Comparison of ENCODE assay signal across 8 cellular contexts in the genomic region with DNA sequence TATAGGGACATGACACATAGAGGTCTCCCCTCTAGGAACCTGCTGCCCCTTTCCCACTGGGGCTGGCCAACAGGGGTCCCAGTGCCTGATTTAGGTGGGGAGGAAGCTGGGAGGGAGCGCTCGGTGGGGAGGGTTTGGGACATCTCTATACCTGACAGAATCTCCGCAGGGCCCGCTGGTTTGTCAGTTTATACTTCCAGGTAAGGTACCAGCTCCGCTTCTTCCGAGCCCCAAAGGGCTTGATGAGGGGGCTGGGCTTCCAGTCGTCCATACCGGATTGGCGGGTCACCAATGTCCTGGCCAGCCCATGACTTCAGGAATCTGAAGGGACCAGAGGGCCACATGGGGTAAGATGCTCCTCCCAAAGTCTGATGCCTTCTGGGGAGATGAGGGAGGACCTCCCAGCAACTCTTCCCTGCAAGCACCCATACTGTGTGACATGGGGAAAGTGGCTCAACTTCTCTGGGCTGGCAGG. TPM values are rescaled to one million over a fixed set of nuclear protein-coding genes. Genes with fewer than 3 reads are reported as not detected.
DNase-seq lines count a peak whose midpoint lies in the region; ATAC-seq, FAIRE-seq and TF ChIP-seq lines count a peak whose summit lies in the region.

No MANE protein-coding gene starts in this region.

- H3K27ac ChIP-seq in ascending aorta (peak overlapping the region; percentile 82 to 88), HepG2 (ENCODE audit: extremely low read length, insufficient read depth, low read length) (peak overlapping the region; percentile 76)

- CTCF ChIA-PET in activated CD8-positive, alpha-beta memory T cell treated with anti-CD3 and anti-CD28 coated beads, Interleukin-2, amount 10 ng/mL, durations not matched to agents 7 days and 5 days (lab: Charles Lee), result no interaction called here
- CTCF ChIA-PET in HepG2 (lab: Yijun Ruan, JAX; ENCODE audit: low intra/inter-chr PET ratio, low total read pairs), result no interaction called here

- POLR2A ChIA-PET in HepG2 (lab: Yijun Ruan, JAX), result interaction anchor here (1.0 to 4.3 kb wide), 4 partner anchors 15 to 65 kb away, joined by 3 to 24 read pairs (median 7); a partner anchor contains a TSS

- TF ChIP-seq RAD21 in HepG2 (CRISPR knock-in tag; IDR thresholded peaks at IDR 0.05), result no peak

- peak overlapping the region; percentile 86 for H3K4me2 ChIP-seq in HepG2 (ENCODE audit: low read depth, low read length)

- H3K4me3 ChIP-seq in ascending aorta, result peak overlapping the region; percentile 86
- H3K4me3 ChIP-seq in HepG2 (replicated peaks in 1 of 3; ENCODE audit: insufficient read depth in 1 of 3, low read depth in 2 of 3, low read length in 3 of 3), result peak overlapping the region; percentile 89 to 95 (median 93)

- in situ Hi-C loops in HepG2 (cut with HindIII; ENCODE audit: extremely low pct_ligation_motif_present, low pct_unique_long_range_greater_than_20kb), result no loop called here

- H3K27ac Mint-ChIP-seq in activated CD8-positive, alpha-beta memory T cell treated with anti-CD3 and anti-CD28 coated beads, Interleukin-2, amount 10 ng/mL, durations not matched to agents 7 days and 5 days, result peak overlapping the region; percentile 71
- no peak overlapping the region for H3K27ac Mint-ChIP-seq in type B pancreatic cell

- TF ChIP-seq POLR2A in HepG2 (IDR thresholded peaks at IDR 0.05; ENCODE audit: insufficient read depth in 1 of 2, low read depth in 2 of 2, low read length in 2 of 2), result no peak
- no peak for TF ChIP-seq POLR2A in GM18505 (IDR thresholded peaks at IDR 0.05; ENCODE audit: borderline replicate concordance, extremely low read depth, insufficient read depth, insufficient read length)

- H4K20me1 ChIP-seq in HepG2 (ENCODE audit: insufficient read depth, low read length), result no peaks in the 10 kb centered on the region

- no peak for ATAC-seq in activated CD8-positive, alpha-beta memory T cell treated with anti-CD3 and anti-CD28 coated beads, Interleukin-2, amount 10 ng/mL, durations not matched to agents 7 days and 5 days
- ATAC-seq in HepG2, result no peak; the same call in 2 of the 3 replicates
- ATAC-seq in HG02981 (IDR thresholded peaks at IDR 0.05; ENCODE audit: unreplicated experiment), result no peak
- no peak for ATAC-seq in GM18505 (IDR thresholded peaks at IDR 0.05; ENCODE audit: unreplicated experiment)

- no peak for FAIRE-seq in HepG2 (lab: Jason Lieb, UNC)

- H3K4me1 Mint-ChIP-seq in activated CD8-positive, alpha-beta memory T cell treated with anti-CD3 and anti-CD28 coated beads, Interleukin-2, amount 10 ng/mL, durations not matched to agents 7 days and 5 days, result peaks cover 17% of the 10 kb centered on the region
- peaks cover 6% of the 10 kb centered on the region for H3K4me1 Mint-ChIP-seq in type B pancreatic cell (ENCODE audit: unreplicated experiment)

- no peaks in the 10 kb centered on the region for H3K9me3 ChIP-seq in ascending aorta
- H3K9me3 ChIP-seq in HepG2 (ENCODE audit: low read length), result no peaks in the 10 kb centered on the region

- H3K27me3 Mint-ChIP-seq in activated CD8-positive, alpha-beta memory T cell treated with anti-CD3 and anti-CD28 coated beads, Interleukin-2, amount 10 ng/mL, durations not matched to agents 7 days and 5 days, result no peaks in the 10 kb centered on the region
- no peaks in the 10 kb centered on the region for H3K27me3 Mint-ChIP-seq in type B pancreatic cell

- peak overlapping the region; percentile 88 for H3K4me3 Mint-ChIP-seq in activated CD8-positive, alpha-beta memory T cell treated with anti-CD3 and anti-CD28 coated beads, Interleukin-2, amount 10 ng/mL, durations not matched to agents 7 days and 5 days
- peak overlapping the region; percentile 87 for H3K4me3 Mint-ChIP-seq in type B pancreatic cell

- no peaks in the 10 kb centered on the region for H3K9me3 Mint-ChIP-seq in activated CD8-positive, alpha-beta memory T cell treated with anti-CD3 and anti-CD28 coated beads, Interleukin-2, amount 10 ng/mL, durations not matched to agents 7 days and 5 days (ENCODE audit: low read depth)
- H3K9me3 Mint-ChIP-seq in type B pancreatic cell, result no peaks in the 10 kb centered on the region

- intact Hi-C loops in ascending aorta (cut with DNase I), result loop anchor here (1.0 kb wide), 1 partner anchor 14 kb away; no protein-coding TSS in a partner anchor
- intact Hi-C loops in HepG2 (cut with micrococcal nuclease; ENCODE audit: unreplicated experiment), result loop anchor here (2.0 kb wide), 1 partner anchor 17 kb away; no protein-coding TSS in a partner anchor

- no peaks in the 10 kb centered on the region for H3K36me3 Mint-ChIP-seq in activated CD8-positive, alpha-beta memory T cell treated with anti-CD3 and anti-CD28 coated beads, Interleukin-2, amount 10 ng/mL, durations not matched to agents 7 days and 5 days
- H3K36me3 Mint-ChIP-seq in type B pancreatic cell, result peaks cover 7% of the 10 kb centered on the region

- H3K36me3 ChIP-seq in ascending aorta, result peaks cover 23 to 34% of the 10 kb centered on the region in 2 donors
- peaks cover 5 to 14% of the 10 kb centered on the region in 2 experiments; a peak in 2 of 5 replicates for H3K36me3 ChIP-seq in HepG2 (replicated peaks in 1 of 2; ENCODE audit: control insufficient read depth in 1 of 2, insufficient read depth in 2 of 2, low read length in 2 of 2)

- H3K9ac ChIP-seq in HepG2 (ENCODE audit: insufficient read depth, low read depth, low read length), result peak overlapping the region; percentile 95

- no peaks in the 10 kb centered on the region for H3K79me2 ChIP-seq in HepG2 (ENCODE audit: insufficient read depth, low read length)

- DNase-seq in activated CD8-positive, alpha-beta memory T cell treated with anti-CD3 and anti-CD28 coated beads, Interleukin-2, amount 10 ng/mL, durations not matched to agents 7 days and 5 days, result no peak
- DNase-seq in activated CD8-positive, alpha-beta memory T cell treated with anti-CD3 and anti-CD28 coated beads, Interleukin-2, amount 50 U/mL, for 4 hours, result no peak
- DNase-seq in ascending aorta (ENCODE audit: low spot score in 2 of 2), result no peak
- no peak for DNase-seq in HepG2 (ENCODE audit: low spot score)
- no peak for DNase-seq in type B pancreatic cell (ENCODE audit: extremely low spot score, unreplicated experiment)
- DNase-seq in SK-N-DZ (ENCODE audit: low spot score), result no peak

- TF ChIP-seq EP300 in HepG2 (IDR thresholded peaks at IDR 0.05; ENCODE audit: low read depth in 2 of 2, low read length in 2 of 2) (no peak), HepG2 (CRISPR knock-in tag; IDR thresholded peaks at IDR 0.05; ENCODE audit: borderline replicate concordance) (no peak)

- no peak for TF ChIP-seq CTCF in ascending aorta (IDR thresholded peaks at IDR 0.05)
- no peak for TF ChIP-seq CTCF in HepG2 (CRISPR knock-in tag; IDR thresholded peaks at IDR 0.05)
- TF ChIP-seq CTCF in type B pancreatic cell (conservative IDR thresholded peaks at IDR 0.05), result no peak

- H3K4me1 ChIP-seq in ascending aorta, result peaks cover 4 to 22% of the 10 kb centered on the region in 2 donors
- peaks cover 31% of the 10 kb centered on the region for H3K4me1 ChIP-seq in HepG2 (ENCODE audit: insufficient read depth, low read length)

- H3K27me3 ChIP-seq in ascending aorta, result no peaks in the 10 kb centered on the region
- no peaks in the 10 kb centered on the region for H3K27me3 ChIP-seq in HepG2 (ENCODE audit: control insufficient read depth in 1 of 2, insufficient read depth in 2 of 2, low read length in 2 of 2)

- WGBS in HepG2 (ENCODE audit: low lambda C conversion rate), result 80% methylated on average over 9 of the region's 9 CpGs

- BruUV-seq in HepG2 (replicated peaks; lab: Mats Ljungman, UMichigan), result TSS peak; percentile 68

- H2AFZ ChIP-seq in HepG2 (ENCODE audit: low read length), result peak overlapping the region; percentile 43

RNA-seq across cellular contexts. Expression of a gene that starts 0.6 kb away (rescaled TPM):
- total RNA-seq in activated CD8-positive, alpha-beta memory T cell treated with anti-CD3 and anti-CD28 coated beads, Interleukin-2, amount 10 ng/mL, durations not matched to agents 7 days and 5 days, result 10 to 100 TPM; 32.2 to 37.6 TPM
- total RNA-seq in ascending aorta, result 122 TPM
- 25.5 and 33.9 TPM in 2 replicates for total RNA-seq in HepG2 (2016; rRNA removed; fragmentation: Illumina TruSeq; extraction: Trizol)
- 16.0 and 17.5 TPM in 2 replicates for total RNA-seq in HepG2 (2016; cell fraction: cytosol; rRNA removed; fragmentation: Illumina TruSeq; extraction: Trizol; ENCODE audit: low read depth)
- 21.6 and 40.7 TPM in 2 replicates for total RNA-seq in HepG2 (2016; cell fraction: insoluble cytoplasmic fraction; rRNA removed; fragmentation: Illumina TruSeq; extraction: Trizol)
- total RNA-seq in HepG2 (2016; cell fraction: membrane; rRNA removed; fragmentation: Illumina TruSeq; extraction: Trizol), result 39.7 and 42.0 TPM in 2 replicates
- 33.0 and 37.8 TPM in 2 replicates for total RNA-seq in HepG2 (2016; cell fraction: nucleus; rRNA removed; fragmentation: Illumina TruSeq; extraction: Trizol)
- 46.8 and 60.2 TPM in 2 replicates for polyA plus RNA-seq in HepG2 (2011; rRNA removed)
- 45.3 and 46.5 TPM in 2 replicates for polyA plus RNA-seq in HepG2 (2011; cell fraction: cytosol; rRNA removed)
- 90.5 and 95.3 TPM in 2 replicates for polyA plus RNA-seq in HepG2 (2011; cell fraction: nucleus; rRNA removed)
- 26.4 and 33.1 TPM in 2 replicates for polyA plus RNA-seq in HepG2 (2012)
- polyA plus RNA-seq in HepG2 (2016; cell fraction: cytosol; fragmentation: Illumina TruSeq; extraction: Trizol; ENCODE audit: low read depth), result 15.1 and 15.4 TPM in 2 replicates
- polyA plus RNA-seq in HepG2 (2016; cell fraction: insoluble cytoplasmic fraction; fragmentation: Illumina TruSeq; extraction: Trizol; ENCODE audit: low read depth), result 20.8 and 21.4 TPM in 2 replicates
- polyA plus RNA-seq in HepG2 (2016; cell fraction: membrane; fragmentation: Illumina TruSeq; extraction: Trizol; ENCODE audit: low read depth), result 32.6 and 33.3 TPM in 2 replicates
- polyA plus RNA-seq in HepG2 (2016; cell fraction: nucleus; fragmentation: Illumina TruSeq; extraction: Trizol; ENCODE audit: insufficient read depth, low read depth), result 62.5 and 72.6 TPM in 2 replicates
- polyA minus RNA-seq in HepG2 (2011; rRNA and poly(A)+ RNA removed; ENCODE audit: low replicate concordance), result 56.2 and 61.9 TPM in 2 replicates
- polyA minus RNA-seq in HepG2 (2011; cell fraction: cytosol; rRNA and poly(A)+ RNA removed), result 15.2 and 19.3 TPM in 2 replicates
- 26.4 and 33.8 TPM in 2 replicates for polyA minus RNA-seq in HepG2 (2011; cell fraction: nucleus; rRNA and poly(A)+ RNA removed)
- 50.7 and 74.0 TPM in 2 replicates for total RNA-seq in type B pancreatic cell (ENCODE audit: low replicate concordance)
- 46.5 and 50.3 TPM in 2 replicates for polyA plus RNA-seq in SK-N-DZ (2014; cell fraction: cytosol; rRNA removed)
- 118 and 124 TPM in 2 replicates for polyA plus RNA-seq in SK-N-DZ (2014; cell fraction: nucleus; rRNA removed)

RNA-seq across cellular contexts. Expression of a gene that starts 5.5 kb away (rescaled TPM):
- not detected for total RNA-seq in activated CD8-positive, alpha-beta memory T cell treated with anti-CD3 and anti-CD28 coated beads, Interleukin-2, amount 10 ng/mL, durations not matched to agents 7 days and 5 days
- total RNA-seq in ascending aorta (7.2 TPM), HepG2 (2016; rRNA removed; fragmentation: Illumina TruSeq; extraction: Trizol) (0.07 and 0.10 TPM in 2 replicates), type B pancreatic cell (ENCODE audit: low replicate concordance) (0.48 and 2.8 TPM in 2 replicates)
- 0.10 TPM in 1 of 2 replicates, not detected in the other for total RNA-seq in HepG2 (2016; cell fraction: cytosol; rRNA removed; fragmentation: Illumina TruSeq; extraction: Trizol; ENCODE audit: low read depth)
- 0.09 TPM in 1 of 2 replicates, not detected in the other for total RNA-seq in HepG2 (2016; cell fraction: insoluble cytoplasmic fraction; rRNA removed; fragmentation: Illumina TruSeq; extraction: Trizol)
- 0.10 and 0.19 TPM in 2 replicates for total RNA-seq in HepG2 (2016; cell fraction: membrane; rRNA removed; fragmentation: Illumina TruSeq; extraction: Trizol)
- not detected in 2 replicates for total RNA-seq in HepG2 (2016; cell fraction: nucleus; rRNA removed; fragmentation: Illumina TruSeq; extraction: Trizol)
- 0.05 and 0.09 TPM in 2 replicates for polyA plus RNA-seq in HepG2 (2011; rRNA removed)
- polyA plus RNA-seq in HepG2 (2011; cell fraction: cytosol; rRNA removed), result 0.07 TPM in 1 of 2 replicates, not detected in the other
- 0.07 TPM in 1 of 2 replicates, not detected in the other for polyA plus RNA-seq in HepG2 (2011; cell fraction: nucleus; rRNA removed)
- polyA plus RNA-seq in HepG2 (2012), result not detected in 2 replicates
- 0.09 TPM in 1 of 2 replicates, not detected in the other for polyA plus RNA-seq in HepG2 (2016; cell fraction: cytosol; fragmentation: Illumina TruSeq; extraction: Trizol; ENCODE audit: low read depth)
- polyA plus RNA-seq in HepG2 (2016; cell fraction: insoluble cytoplasmic fraction; fragmentation: Illumina TruSeq; extraction: Trizol; ENCODE audit: low read depth), result 0.32 TPM in 1 of 2 replicates, not detected in the other
- polyA plus RNA-seq in HepG2 (2016; cell fraction: membrane; fragmentation: Illumina TruSeq; extraction: Trizol; ENCODE audit: low read depth), result 0.09 TPM in 1 of 2 replicates, not detected in the other
- 0.24 TPM in 1 of 2 replicates, not detected in the other for polyA plus RNA-seq in HepG2 (2016; cell fraction: nucleus; fragmentation: Illumina TruSeq; extraction: Trizol; ENCODE audit: insufficient read depth, low read depth)
- 0.20 TPM in 1 of 2 replicates, not detected in the other for polyA minus RNA-seq in HepG2 (2011; rRNA and poly(A)+ RNA removed; ENCODE audit: low replicate concordance)
- not detected in 2 replicates for polyA minus RNA-seq in HepG2 (2011; cell fraction: cytosol; rRNA and poly(A)+ RNA removed)
- polyA minus RNA-seq in HepG2 (2011; cell fraction: nucleus; rRNA and poly(A)+ RNA removed), result 0.26 and 0.37 TPM in 2 replicates
- polyA plus RNA-seq in SK-N-DZ (2014; cell fraction: cytosol; rRNA removed), result 0.59 and 0.99 TPM in 2 replicates
- polyA plus RNA-seq in SK-N-DZ (2014; cell fraction: nucleus; rRNA removed), result 0.50 and 1.2 TPM in 2 replicates

RNA-seq across cellular contexts. Expression of a gene that starts 21.3 kb away (rescaled TPM):
- total RNA-seq in activated CD8-positive, alpha-beta memory T cell treated with anti-CD3 and anti-CD28 coated beads, Interleukin-2, amount 10 ng/mL, durations not matched to agents 7 days and 5 days, result not detected
- total RNA-seq in ascending aorta (not detected), HepG2 (2016; rRNA removed; fragmentation: Illumina TruSeq; extraction: Trizol) (not detected in 2 replicates), type B pancreatic cell (ENCODE audit: low replicate concordance) (not detected in 2 replicates)
- total RNA-seq in HepG2 (2016; cell fraction: cytosol; rRNA removed; fragmentation: Illumina TruSeq; extraction: Trizol; ENCODE audit: low read depth), result not detected in 2 replicates
- total RNA-seq in HepG2 (2016; cell fraction: insoluble cytoplasmic fraction; rRNA removed; fragmentation: Illumina TruSeq; extraction: Trizol), result not detected in 2 replicates
- not detected in 2 replicates for total RNA-seq in HepG2 (2016; cell fraction: membrane; rRNA removed; fragmentation: Illumina TruSeq; extraction: Trizol)
- total RNA-seq in HepG2 (2016; cell fraction: nucleus; rRNA removed; fragmentation: Illumina TruSeq; extraction: Trizol), result not detected in 2 replicates
- polyA plus RNA-seq in HepG2 (2011; rRNA removed), result not detected in 2 replicates
- polyA plus RNA-seq in HepG2 (2011; cell fraction: cytosol; rRNA removed), result not detected in 2 replicates
- polyA plus RNA-seq in HepG2 (2011; cell fraction: nucleus; rRNA removed), result not detected in 2 replicates
- polyA plus RNA-seq in HepG2 (2012), result not detected in 2 replicates
- not detected in 2 replicates for polyA plus RNA-seq in HepG2 (2016; cell fraction: cytosol; fragmentation: Illumina TruSeq; extraction: Trizol; ENCODE audit: low read depth)
- not detected in 2 replicates for polyA plus RNA-seq in HepG2 (2016; cell fraction: insoluble cytoplasmic fraction; fragmentation: Illumina TruSeq; extraction: Trizol; ENCODE audit: low read depth)
- not detected in 2 replicates for polyA plus RNA-seq in HepG2 (2016; cell fraction: membrane; fragmentation: Illumina TruSeq; extraction: Trizol; ENCODE audit: low read depth)
- polyA plus RNA-seq in HepG2 (2016; cell fraction: nucleus; fragmentation: Illumina TruSeq; extraction: Trizol; ENCODE audit: insufficient read depth, low read depth), result not detected in 2 replicates
- not detected in 2 replicates for polyA minus RNA-seq in HepG2 (2011; rRNA and poly(A)+ RNA removed; ENCODE audit: low replicate concordance)
- polyA minus RNA-seq in HepG2 (2011; cell fraction: cytosol; rRNA and poly(A)+ RNA removed), result not detected in 2 replicates
- not detected in 2 replicates for polyA minus RNA-seq in HepG2 (2011; cell fraction: nucleus; rRNA and poly(A)+ RNA removed)
- not detected in 2 replicates for polyA plus RNA-seq in SK-N-DZ (2014; cell fraction: cytosol; rRNA removed)
- not detected in 2 replicates for polyA plus RNA-seq in SK-N-DZ (2014; cell fraction: nucleus; rRNA removed)

RNA-seq across cellular contexts. Expression of a gene that starts 22.7 kb away (rescaled TPM):
- total RNA-seq in activated CD8-positive, alpha-beta memory T cell treated with anti-CD3 and anti-CD28 coated beads, Interleukin-2, amount 10 ng/mL, durations not matched to agents 7 days and 5 days, result not detected
- total RNA-seq in ascending aorta, result 8.9 TPM
- 1.2 and 1.7 TPM in 2 replicates for total RNA-seq in HepG2 (2016; rRNA removed; fragmentation: Illumina TruSeq; extraction: Trizol)
- total RNA-seq in HepG2 (2016; cell fraction: cytosol; rRNA removed; fragmentation: Illumina TruSeq; extraction: Trizol; ENCODE audit: low read depth), result 1.0 and 1.2 TPM in 2 replicates
- total RNA-seq in HepG2 (2016; cell fraction: insoluble cytoplasmic fraction; rRNA removed; fragmentation: Illumina TruSeq; extraction: Trizol), result 1.00 and 2.0 TPM in 2 replicates
- 0.87 and 1.8 TPM in 2 replicates for total RNA-seq in HepG2 (2016; cell fraction: membrane; rRNA removed; fragmentation: Illumina TruSeq; extraction: Trizol)
- total RNA-seq in HepG2 (2016; cell fraction: nucleus; rRNA removed; fragmentation: Illumina TruSeq; extraction: Trizol), result 1.2 and 2.3 TPM in 2 replicates
- polyA plus RNA-seq in HepG2 (2011; rRNA removed), result 2.9 and 4.5 TPM in 2 replicates
- 4.0 and 5.3 TPM in 2 replicates for polyA plus RNA-seq in HepG2 (2011; cell fraction: cytosol; rRNA removed)
- 4.9 and 5.5 TPM in 2 replicates for polyA plus RNA-seq in HepG2 (2011; cell fraction: nucleus; rRNA removed)
- 1.6 and 2.4 TPM in 2 replicates for polyA plus RNA-seq in HepG2 (2012)
- polyA plus RNA-seq in HepG2 (2016; cell fraction: cytosol; fragmentation: Illumina TruSeq; extraction: Trizol; ENCODE audit: low read depth), result 0.80 and 1.7 TPM in 2 replicates
- 1.6 and 2.5 TPM in 2 replicates for polyA plus RNA-seq in HepG2 (2016; cell fraction: insoluble cytoplasmic fraction; fragmentation: Illumina TruSeq; extraction: Trizol; ENCODE audit: low read depth)
- polyA plus RNA-seq in HepG2 (2016; cell fraction: membrane; fragmentation: Illumina TruSeq; extraction: Trizol; ENCODE audit: low read depth), result 0.85 and 1.3 TPM in 2 replicates
- polyA plus RNA-seq in HepG2 (2016; cell fraction: nucleus; fragmentation: Illumina TruSeq; extraction: Trizol; ENCODE audit: insufficient read depth, low read depth), result 5.9 and 6.2 TPM in 2 replicates
- polyA minus RNA-seq in HepG2 (2011; rRNA and poly(A)+ RNA removed; ENCODE audit: low replicate concordance), result 8.7 and 82.7 TPM in 2 replicates
- 2.0 and 2.4 TPM in 2 replicates for polyA minus RNA-seq in HepG2 (2011; cell fraction: cytosol; rRNA and poly(A)+ RNA removed)
- polyA minus RNA-seq in HepG2 (2011; cell fraction: nucleus; rRNA and poly(A)+ RNA removed), result 3.3 and 4.5 TPM in 2 replicates
- 22.2 and 27.6 TPM in 2 replicates for total RNA-seq in type B pancreatic cell (ENCODE audit: low replicate concordance)
- 0.21 TPM in 1 of 2 replicates, not detected in the other for polyA plus RNA-seq in SK-N-DZ (2014; cell fraction: cytosol; rRNA removed)
- polyA plus RNA-seq in SK-N-DZ (2014; cell fraction: nucleus; rRNA removed), result not detected in 2 replicates

RNA-seq across cellular contexts. Expression of a gene that starts 50.0 kb away (rescaled TPM):
- total RNA-seq in activated CD8-positive, alpha-beta memory T cell treated with anti-CD3 and anti-CD28 coated beads, Interleukin-2, amount 10 ng/mL, durations not matched to agents 7 days and 5 days, result 10 to 100 TPM; 57.2 to 85.3 TPM
- total RNA-seq in ascending aorta, result not detected
- total RNA-seq in HepG2 (2016; rRNA removed; fragmentation: Illumina TruSeq; extraction: Trizol), result 30.0 and 30.1 TPM in 2 replicates
- 6.0 and 6.4 TPM in 2 replicates for total RNA-seq in HepG2 (2016; cell fraction: cytosol; rRNA removed; fragmentation: Illumina TruSeq; extraction: Trizol; ENCODE audit: low read depth)
- 25.4 and 26.8 TPM in 2 replicates for total RNA-seq in HepG2 (2016; cell fraction: insoluble cytoplasmic fraction; rRNA removed; fragmentation: Illumina TruSeq; extraction: Trizol)
- total RNA-seq in HepG2 (2016; cell fraction: membrane; rRNA removed; fragmentation: Illumina TruSeq; extraction: Trizol), result 16.3 and 17.5 TPM in 2 replicates
- total RNA-seq in HepG2 (2016; cell fraction: nucleus; rRNA removed; fragmentation: Illumina TruSeq; extraction: Trizol), result 30.2 and 34.5 TPM in 2 replicates
- 8.1 and 10.2 TPM in 2 replicates for polyA plus RNA-seq in HepG2 (2011; rRNA removed)
- 3.9 and 7.1 TPM in 2 replicates for polyA plus RNA-seq in HepG2 (2011; cell fraction: cytosol; rRNA removed)
- 30.4 and 45.7 TPM in 2 replicates for polyA plus RNA-seq in HepG2 (2011; cell fraction: nucleus; rRNA removed)
- 4.8 and 8.9 TPM in 2 replicates for polyA plus RNA-seq in HepG2 (2012)
- 3.8 TPM in 2 replicates for polyA plus RNA-seq in HepG2 (2016; cell fraction: cytosol; fragmentation: Illumina TruSeq; extraction: Trizol; ENCODE audit: low read depth)
- polyA plus RNA-seq in HepG2 (2016; cell fraction: insoluble cytoplasmic fraction; fragmentation: Illumina TruSeq; extraction: Trizol; ENCODE audit: low read depth), result 26.5 and 31.7 TPM in 2 replicates
- polyA plus RNA-seq in HepG2 (2016; cell fraction: membrane; fragmentation: Illumina TruSeq; extraction: Trizol; ENCODE audit: low read depth), result 6.5 and 9.4 TPM in 2 replicates
- 84.2 and 90.7 TPM in 2 replicates for polyA plus RNA-seq in HepG2 (2016; cell fraction: nucleus; fragmentation: Illumina TruSeq; extraction: Trizol; ENCODE audit: insufficient read depth, low read depth)
- 10.8 and 28.0 TPM in 2 replicates for polyA minus RNA-seq in HepG2 (2011; rRNA and poly(A)+ RNA removed; ENCODE audit: low replicate concordance)
- polyA minus RNA-seq in HepG2 (2011; cell fraction: cytosol; rRNA and poly(A)+ RNA removed), result 5.3 and 6.1 TPM in 2 replicates
- polyA minus RNA-seq in HepG2 (2011; cell fraction: nucleus; rRNA and poly(A)+ RNA removed), result 8.3 and 15.1 TPM in 2 replicates
- total RNA-seq in type B pancreatic cell (ENCODE audit: low replicate concordance), result 9.6 and 22.9 TPM in 2 replicates
- 22.9 and 24.0 TPM in 2 replicates for polyA plus RNA-seq in SK-N-DZ (2014; cell fraction: cytosol; rRNA removed)
- 57.9 and 93.4 TPM in 2 replicates for polyA plus RNA-seq in SK-N-DZ (2014; cell fraction: nucleus; rRNA removed)
